8 cellular contexts compared by ENCODE assay signal in the genomic region with DNA sequence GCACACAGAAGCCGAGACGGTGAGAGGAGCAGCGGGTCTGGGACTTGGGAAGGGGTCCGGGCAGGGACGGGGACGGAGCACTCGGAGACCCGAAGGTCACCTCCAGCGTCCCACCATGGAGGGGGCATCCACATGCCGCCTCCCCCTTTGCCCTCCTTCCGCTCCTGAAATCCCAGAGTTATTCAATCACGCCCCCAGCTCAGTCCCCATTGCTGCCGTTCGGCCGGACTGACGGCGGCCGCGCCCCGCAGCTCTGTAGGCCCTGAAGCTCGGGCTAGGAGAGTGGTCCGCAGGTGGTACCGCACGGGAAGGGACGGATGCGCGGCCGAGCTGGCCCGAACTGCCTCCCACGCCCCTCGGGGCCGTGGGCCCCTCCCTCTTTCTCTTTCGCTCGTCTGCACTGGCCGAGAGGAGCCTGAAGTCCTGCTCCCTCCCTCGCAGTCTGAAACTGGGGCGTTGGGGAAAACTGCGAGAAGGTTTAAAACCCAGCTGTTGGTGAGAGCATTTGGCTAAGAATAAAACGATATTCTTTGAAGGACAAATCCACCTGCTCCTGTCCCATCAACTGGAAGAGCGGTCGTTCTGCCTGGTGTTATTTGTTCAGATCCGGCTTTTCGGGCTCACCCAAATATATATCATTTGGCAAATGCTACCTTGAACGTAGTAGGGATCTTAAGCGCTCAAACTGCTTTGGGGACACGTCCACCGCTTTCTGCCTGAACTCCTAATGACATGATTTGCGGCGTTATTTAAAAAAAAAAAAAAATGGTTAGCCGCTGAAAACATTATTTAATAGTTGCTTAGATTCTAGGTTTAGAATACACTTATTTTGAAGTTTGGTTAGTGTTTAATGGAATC. TPM values are rescaled to one million over a fixed set of nuclear protein-coding genes. Genes with fewer than 3 reads are reported as not detected.
DNase-seq lines count a peak whose midpoint lies in the region; ATAC-seq and TF ChIP-seq lines count a peak whose summit lies in the region.

No MANE protein-coding gene starts in this region.

- intact Hi-C loops in activated CD8-positive, alpha-beta T cell treated with anti-CD3 and anti-CD28 coated beads for 36 hours (cut with micrococcal nuclease) = loop anchor here (1.0 to 5.0 kb wide), 2 partner anchors 53 to 68 kb away; no protein-coding TSS in a partner anchor

- H3K9me3 ChIP-seq in endocrine pancreas (ENCODE audit: control insufficient read depth, low read length) = no peaks in the 10 kb centered on the region

- peaks cover 47% of the 10 kb centered on the region for H3K4me1 Mint-ChIP-seq in activated CD8-positive, alpha-beta T cell treated with anti-CD3 and anti-CD28 coated beads for 36 hours (ENCODE audit: low read depth)

- no peak overlapping the region for H4K5ac ChIP-seq in mesendoderm (ENCODE audit: low read length)

- no peak for TF ChIP-seq CTCF in activated CD8-positive, alpha-beta T cell treated with anti-CD3 and anti-CD28 coated beads for 36 hours (IDR thresholded peaks at IDR 0.05)

- H3K36me3 Mint-ChIP-seq in activated CD8-positive, alpha-beta T cell treated with anti-CD3 and anti-CD28 coated beads for 36 hours (ENCODE audit: low read depth) = peaks cover 14% of the 10 kb centered on the region

- DNase-seq in A172 (ENCODE audit: low spot score) = peak; percentile 28
- peak; percentile 34 for DNase-seq in NCI-H345 (lab: John Stamatoyannopoulos, UW)
- peak; percentile 76 for DNase-seq in activated CD8-positive, alpha-beta T cell treated with anti-CD3 and anti-CD28 coated beads for 36 hours
- peak; percentile 90 for DNase-seq in mesendoderm
- DNase-seq in stimulated activated CD8-positive, alpha-beta memory T cell treated with anti-CD3 and anti-CD28 coated beads, Interleukin-12 subunit alpha, Interleukin-12 subunit beta, amount 100 ng/mL, for 4 hours (ENCODE audit: low read depth) = peak; percentile 44

- ATAC-seq in GM18511 (IDR thresholded peaks at IDR 0.05; ENCODE audit: unreplicated experiment) = peak; percentile 66
- peak; percentile 43 for ATAC-seq in HG03039 (IDR thresholded peaks at IDR 0.05; ENCODE audit: unreplicated experiment)
- peak; percentile 32 for ATAC-seq in activated CD8-positive, alpha-beta T cell treated with anti-CD3 and anti-CD28 coated beads for 36 hours

- H3K4ac ChIP-seq in mesendoderm (ENCODE audit: low read depth, low read length) = peak overlapping the region; percentile 60

- no peaks in the 10 kb centered on the region for H3K9me3 Mint-ChIP-seq in activated CD8-positive, alpha-beta T cell treated with anti-CD3 and anti-CD28 coated beads for 36 hours

- H3K36me3 ChIP-seq in endocrine pancreas (ENCODE audit: control insufficient read depth, insufficient read depth, low read length) = no peaks in the 10 kb centered on the region
- H3K36me3 ChIP-seq in mesendoderm (ENCODE audit: control insufficient read depth, insufficient read depth, low read length) = no peaks in the 10 kb centered on the region

- H3K18ac ChIP-seq in mesendoderm (ENCODE audit: low read length) = peak overlapping the region; percentile 69

- whole genome bisulfite sequencing in mesendoderm (ENCODE audit: extremely low coverage, insufficient coverage, low lambda C conversion rate) = no CpG with 5 or more reads among the region's 50 CpGs

- H2BK15ac ChIP-seq in mesendoderm (replicated peaks; ENCODE audit: low read depth) = no peak overlapping the region

- peak overlapping the region; percentile 76 for H2BK5ac ChIP-seq in mesendoderm (ENCODE audit: low read length)

- peak overlapping the region; percentile 98 for H3K56ac ChIP-seq in mesendoderm (ENCODE audit: low read length)

- peak overlapping the region; percentile 7 for H3K23ac ChIP-seq in mesendoderm (ENCODE audit: low read length)

- H3K27me3 Mint-ChIP-seq in activated CD8-positive, alpha-beta T cell treated with anti-CD3 and anti-CD28 coated beads for 36 hours = no peaks in the 10 kb centered on the region

- H3K27me3 ChIP-seq in endocrine pancreas (ENCODE audit: control insufficient read depth, insufficient read depth, low read length) (no peaks in the 10 kb centered on the region), mesendoderm (ENCODE audit: insufficient read depth, low read length, poor library complexity) (no peaks in the 10 kb centered on the region)

- POLR2A ChIA-PET in activated CD8-positive, alpha-beta T cell treated with anti-CD3 and anti-CD28 coated beads for 36 hours (lab: Charles Lee) = interaction anchor here (0.8 to 3.8 kb wide), 12 partner anchors 8 to 81 kb away, joined by 3 to 50 read pairs (median 4); a partner anchor contains a TSS

- peak overlapping the region; percentile 56 for H3K4me2 ChIP-seq in mesendoderm (ENCODE audit: low read length)

- peak overlapping the region; percentile 98 for H3K9ac ChIP-seq in endocrine pancreas (ENCODE audit: control insufficient read depth, insufficient read depth, low read length)
- peak overlapping the region; percentile 98 for H3K9ac ChIP-seq in mesendoderm (ENCODE audit: low read length)

- no peak overlapping the region for H2AK5ac ChIP-seq in mesendoderm (ENCODE audit: low read length)

- H3K4me3 ChIP-seq in endocrine pancreas (ENCODE audit: control insufficient read depth, insufficient read depth, low read length) (peak overlapping the region; percentile 95), mesendoderm (ENCODE audit: low read length) (peak overlapping the region; percentile 96)

- peaks cover 41% of the 10 kb centered on the region for H3K79me2 ChIP-seq in mesendoderm (ENCODE audit: control insufficient read depth, insufficient read depth, low read length)

- peaks cover 3% of the 10 kb centered on the region for H3K79me1 ChIP-seq in mesendoderm (ENCODE audit: low read length)

- CTCF ChIA-PET in activated CD8-positive, alpha-beta T cell treated with anti-CD3 and anti-CD28 coated beads for 36 hours (lab: Charles Lee) = interaction anchor here (0.6 to 4.2 kb wide), 22 partner anchors 8 to 464 kb away, joined by 3 to 63 read pairs (median 7); a partner anchor contains a TSS

- H3K4me3 Mint-ChIP-seq in activated CD8-positive, alpha-beta T cell treated with anti-CD3 and anti-CD28 coated beads for 36 hours = peak overlapping the region; percentile 91

- peak overlapping the region; percentile 92 for H3K27ac ChIP-seq in mesendoderm (ENCODE audit: low read depth, low read length)

- peak overlapping the region; percentile 96 for H3K27ac Mint-ChIP-seq in activated CD8-positive, alpha-beta T cell treated with anti-CD3 and anti-CD28 coated beads for 36 hours

- no peak overlapping the region for H2BK120ac ChIP-seq in mesendoderm (ENCODE audit: low read depth, low read length)

- H4K8ac ChIP-seq in mesendoderm (ENCODE audit: low read depth, low read length) = peak overlapping the region; percentile 41

- peaks cover 14% of the 10 kb centered on the region for H3K4me1 ChIP-seq in endocrine pancreas (ENCODE audit: control insufficient read depth, insufficient read depth, low read length)
- peaks cover 2% of the 10 kb centered on the region for H3K4me1 ChIP-seq in mesendoderm (ENCODE audit: control insufficient read depth, low read depth, low read length)

RNA-seq across cellular contexts. Expression of a gene that starts 0.7 kb away (rescaled TPM):
- total RNA-seq in A172 (2014; rRNA removed; shearing (Covaris generic)) = 39.9 and 49.9 TPM in 2 replicates
- total RNA-seq in activated CD8-positive, alpha-beta T cell treated with anti-CD3 and anti-CD28 coated beads for 36 hours = 10 to 100 TPM; 50.5 to 52.0 TPM
- polyA plus RNA-seq in mesendoderm (2013, experiment 1 of 2) = 72.2 TPM
- 73.5 TPM for polyA plus RNA-seq in mesendoderm (2013, experiment 2 of 2)

RNA-seq across cellular contexts. Expression of a gene that starts 51.9 kb away (rescaled TPM):
- 97.5 and 102 TPM in 2 replicates for total RNA-seq in A172 (2014; rRNA removed; shearing (Covaris generic))
- 100 to 1,000 TPM; 185 to 197 TPM for total RNA-seq in activated CD8-positive, alpha-beta T cell treated with anti-CD3 and anti-CD28 coated beads for 36 hours
- polyA plus RNA-seq in mesendoderm (2013, experiment 1 of 2) = 150 TPM
- 151 TPM for polyA plus RNA-seq in mesendoderm (2013, experiment 2 of 2)

Comparison
In these comparisons a context has a peak if more than half of its experiments do, and no peak if none do; other contexts are left out.
1. Peak in every context shown above with its lines: DNase-seq, ATAC-seq, H3K4me3 ChIP-seq and H3K27ac ChIP-seq.
2. DNase-seq: peak in every context shown above with its lines; median percentile 90 in mesendoderm; 76 in activated CD8-positive, alpha-beta T cell treated with anti-CD3 and anti-CD28 coated beads for 36 hours; 44 in stimulated activated CD8-positive, alpha-beta memory T cell treated with anti-CD3 and anti-CD28 coated beads, Interleukin-12 subunit alpha, Interleukin-12 subunit beta, amount 100 ng/mL, for 4 hours; 34 in NCI-H345; 28 in A172.